In genomic region chr4:26331380-26331945, GRCh38 we compare ENCODE assay signal across 1 cellular context.
TF ChIP-seq lines count a peak whose summit lies in the region.

No MANE protein-coding gene starts in this region.

TF ChIP-seq in WTC11, 78 proteins besides CTCF, POLR2A, EP300 and RAD21 (continued from another document):
- TF ChIP-seq PRDM15 (CRISPR knock-in tag; IDR thresholded peaks at IDR 0.05) (no peak), TCF7 (CRISPR knock-in tag; IDR thresholded peaks at IDR 0.05; ENCODE audit: low read depth) (no peak), MXD4 (CRISPR knock-in tag; IDR thresholded peaks at IDR 0.05; ENCODE audit: borderline replicate concordance) (no peak), SP1 (CRISPR knock-in tag; conservative IDR thresholded peaks at IDR 0.05) (no peak), IRF2 (CRISPR knock-in tag; IDR thresholded peaks at IDR 0.05; ENCODE audit: borderline replicate concordance, low read depth) (no peak), JAZF1 (CRISPR knock-in tag; IDR thresholded peaks at IDR 0.05) (no peak), ZNF121 (CRISPR knock-in tag; IDR thresholded peaks at IDR 0.05) (no peak), NR2C2 (CRISPR knock-in tag; IDR thresholded peaks at IDR 0.05) (no peak), ZNF263 (CRISPR knock-in tag; IDR thresholded peaks at IDR 0.05; ENCODE audit: low read depth) (no peak), TEAD1 (CRISPR knock-in tag; IDR thresholded peaks at IDR 0.05) (no peak), OVOL2 (CRISPR knock-in tag; IDR thresholded peaks at IDR 0.05; ENCODE audit: borderline replicate concordance) (no peak)
